11 cellular contexts compared by ENCODE assay signal in genomic region chr13:51713807-51714206, GRCh38.
"Had no signal": no experiment of that assay in that cellular context is flagged by ENCODE, and none has a peak within 500 bp of the region (broad histone marks: within the 10 kb centered on the region; RNA-seq: fewer than 3 reads in every experiment).

No MANE protein-coding gene starts in this region.

- H3K4me3 ChIP-seq: left lung, right atrium auricular region had no signal

- H3K36me3 ChIP-seq: left lung, right atrium auricular region, WERI-Rb-1 had no signal

- ATAC-seq: effector memory CD8-positive, alpha-beta T cell had no signal

- H3K36me3 Mint-ChIP-seq: activated naive CD8-positive, alpha-beta T cell had no signal

- H3K27ac ChIP-seq: right atrium auricular region, WERI-Rb-1 had no signal

- H3K27ac Mint-ChIP-seq: activated naive CD8-positive, alpha-beta T cell; progenitor cell of endocrine pancreas had no signal

- H3K4me1 Mint-ChIP-seq: neural crest cell had no signal

- H3K4me3 Mint-ChIP-seq: activated naive CD8-positive, alpha-beta T cell; effector memory CD8-positive, alpha-beta T cell; neural crest cell had no signal

- H3K27me3 Mint-ChIP-seq: activated naive CD8-positive, alpha-beta T cell; effector memory CD8-positive, alpha-beta T cell; progenitor cell of endocrine pancreas had no signal

- H3K9me3 ChIP-seq: left lung, right atrium auricular region had no signal

- H3K9me3 Mint-ChIP-seq: effector memory CD8-positive, alpha-beta T cell; neural crest cell had no signal

- H3K27me3 ChIP-seq: left lung, right atrium auricular region had no signal

- DNase-seq: activated CD4-positive, alpha-beta T cell treated with anti-CD3 and anti-CD28 coated beads for 1 hour; effector memory CD8-positive, alpha-beta T cell; foreskin melanocyte; glutamatergic neuron; left lung; midbrain; WERI-Rb-1 had no signal

- H3K4me1 ChIP-seq: right atrium auricular region had no signal
